10 cellular contexts compared by ENCODE assay signal in the genomic region with DNA sequence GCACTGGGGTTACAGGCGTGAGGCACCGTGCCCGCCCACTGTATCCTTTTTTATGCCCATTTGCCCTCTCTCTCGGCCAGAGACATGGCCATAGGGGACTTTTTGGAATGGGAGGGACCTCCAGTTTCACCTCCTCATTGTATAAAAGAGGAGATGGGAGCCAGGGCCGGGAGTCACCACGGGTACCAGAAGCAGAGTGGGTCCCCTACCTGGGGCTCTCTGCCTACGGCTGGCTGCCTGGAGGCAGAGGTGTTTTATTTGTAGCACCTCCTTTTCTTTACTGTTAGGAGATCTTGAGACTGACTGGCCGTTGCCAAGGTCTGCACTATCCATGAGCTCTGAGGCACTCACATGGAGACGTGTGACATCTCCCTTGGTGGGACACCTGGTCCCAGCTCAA.
DNase-seq lines count a peak whose midpoint lies in the region; ATAC-seq, FAIRE-seq and TF ChIP-seq lines count a peak whose summit lies in the region.
"Had no signal": no experiment of that assay in that cellular context is flagged by ENCODE, and none has a peak within 500 bp of the region (broad histone marks: within the 10 kb centered on the region; RNA-seq: fewer than 3 reads in every experiment).

No MANE protein-coding gene starts in this region.

- no peak for TF ChIP-seq CTCF in colonic mucosa (IDR thresholded peaks at IDR 0.05)
- no peak for TF ChIP-seq CTCF in nephron (IDR thresholded peaks at IDR 0.05; ENCODE audit: unreplicated experiment in 3 of 3)

- no peak overlapping the region for H3K27ac ChIP-seq in colonic mucosa

- H3K9ac ChIP-seq in colonic mucosa (ENCODE audit: low read depth in 2 of 2, low read length in 2 of 2), result peak overlapping the region; percentile 51 to 84

- peak overlapping the region; percentile 87 for H3K4me3 Mint-ChIP-seq in stimulated activated naive CD8-positive, alpha-beta T cell treated with anti-CD3 and anti-CD28 coated beads, Interleukin-15, Interleukin-2, amounts not matched to agents 100 ng/mL and 50 ng/mL, for 24 hours
- H3K4me3 Mint-ChIP-seq in nephron, result peak overlapping the region in 2 of 3 experiments; percentile 24 to 53

- no peak for DNase-seq in stimulated activated naive CD8-positive, alpha-beta T cell treated with anti-CD3 and anti-CD28 coated beads, Interleukin-15, Interleukin-2, amounts not matched to agents 100 U/mL and 50 U/mL, for 24 hours
- DNase-seq in colonic mucosa, result no peak
- DNase-seq in midbrain (lab: John Stamatoyannopoulos, UW), result no peak
- no peak for DNase-seq in OCI-M2 (lab: John Stamatoyannopoulos, UW; ENCODE audit: unreplicated experiment)
- no peak for DNase-seq in GM19239 (ENCODE audit: insufficient read length, low spot score)
- no peak for DNase-seq in activated gamma-delta T cell treated with Interleukin-2 at 50 U/mL for 16 hours
- DNase-seq: glutamatergic neuron, GOT3 had no signal

- peaks cover 7% of the 10 kb centered on the region for H3K4me1 ChIP-seq in colonic mucosa

- no peaks in the 10 kb centered on the region for H3K36me3 ChIP-seq in colonic mucosa

- peaks cover 5% of the 10 kb centered on the region for H3K9me3 Mint-ChIP-seq in stimulated activated naive CD8-positive, alpha-beta T cell treated with anti-CD3 and anti-CD28 coated beads, Interleukin-15, Interleukin-2, amounts not matched to agents 100 ng/mL and 50 ng/mL, for 24 hours
- H3K9me3 Mint-ChIP-seq in nephron, result no peaks in the 10 kb centered on the region

- no peaks in the 10 kb centered on the region for H3K27me3 Mint-ChIP-seq in stimulated activated naive CD8-positive, alpha-beta T cell treated with anti-CD3 and anti-CD28 coated beads, Interleukin-15, Interleukin-2, amounts not matched to agents 100 ng/mL and 50 ng/mL, for 24 hours
- H3K27me3 Mint-ChIP-seq in nephron (ENCODE audit: low read depth), result peaks cover 4% of the 10 kb centered on the region

- ATAC-seq in stimulated activated naive CD8-positive, alpha-beta T cell treated with anti-CD3 and anti-CD28 coated beads, Interleukin-15, Interleukin-2, amounts not matched to agents 100 U/mL and 50 U/mL, for 24 hours, result no peak

- FAIRE-seq in GM19239 (lab: Jason Lieb, UNC), result no peak

- intact Hi-C loops in colonic mucosa (cut with DNase I), result no loop called here

- H3K4me1 Mint-ChIP-seq in stimulated activated naive CD8-positive, alpha-beta T cell treated with anti-CD3 and anti-CD28 coated beads, Interleukin-15, Interleukin-2, amounts not matched to agents 100 ng/mL and 50 ng/mL, for 24 hours (ENCODE audit: low read depth), result peaks cover 77% of the 10 kb centered on the region
- H3K4me1 Mint-ChIP-seq in nephron, result peaks cover 59% of the 10 kb centered on the region

- H3K36me3 Mint-ChIP-seq in stimulated activated naive CD8-positive, alpha-beta T cell treated with anti-CD3 and anti-CD28 coated beads, Interleukin-15, Interleukin-2, amounts not matched to agents 100 ng/mL and 50 ng/mL, for 24 hours (ENCODE audit: low read depth), result peaks cover 5% of the 10 kb centered on the region
- H3K36me3 Mint-ChIP-seq in nephron (ENCODE audit: low read depth), result no peaks in the 10 kb centered on the region

- peak overlapping the region; percentile 98 for H3K27ac Mint-ChIP-seq in stimulated activated naive CD8-positive, alpha-beta T cell treated with anti-CD3 and anti-CD28 coated beads, Interleukin-15, Interleukin-2, amounts not matched to agents 100 ng/mL and 50 ng/mL, for 24 hours
- H3K27ac Mint-ChIP-seq in nephron, result peak overlapping the region; percentile 95 to 96 (median 95)

- H3K4me3 ChIP-seq in colonic mucosa, result no peak overlapping the region

- H3K27me3 ChIP-seq in colonic mucosa, result no peaks in the 10 kb centered on the region

- no peaks in the 10 kb centered on the region for H3K9me3 ChIP-seq in colonic mucosa
